In the genomic region with DNA sequence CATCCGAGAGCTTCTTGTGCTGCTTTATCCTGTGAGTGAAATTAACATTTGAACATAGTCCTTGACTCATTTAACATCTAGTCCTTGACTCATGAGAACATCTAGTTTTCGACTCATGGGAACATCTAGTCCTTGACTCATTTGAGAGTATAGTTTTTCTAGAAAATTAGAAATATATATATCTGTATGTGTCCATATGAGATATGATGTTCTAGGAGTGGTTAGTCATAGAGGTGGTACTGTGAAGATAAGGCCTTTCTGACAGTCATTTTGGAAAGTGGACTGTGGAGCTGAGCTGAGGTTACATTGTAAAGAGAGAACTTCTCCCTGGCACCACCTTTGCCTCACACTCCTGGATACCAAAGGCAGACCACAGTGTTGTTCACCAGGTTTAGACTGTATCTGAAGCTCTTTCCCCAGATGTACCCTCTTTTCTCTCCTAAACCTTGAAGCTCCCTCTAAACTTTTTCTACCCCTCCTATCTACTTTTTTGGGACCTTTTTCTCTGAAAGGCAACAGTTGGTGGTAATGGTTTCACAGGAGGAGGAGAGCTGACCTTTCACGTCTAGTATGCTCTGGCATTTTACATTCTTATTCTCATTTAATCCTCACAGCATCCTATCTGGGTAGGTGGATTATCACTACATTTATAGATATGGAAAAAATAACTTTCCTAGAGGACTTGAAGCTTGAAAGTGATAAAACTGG, we compare ENCODE assay signal across 1 cellular context.
A peak's percentile ranks its signal among the peaks of the same experiment; 100 is the strongest.
TF ChIP-seq lines count a peak whose summit lies in the region.

No MANE protein-coding gene starts in this region.

TF ChIP-seq in K562, 482 proteins besides CTCF, POLR2A, EP300 and RAD21 (continues in another document):
- TF ChIP-seq DPF2 (IDR thresholded peaks at IDR 0.05) (peak; percentile 96), DNMT1 (IDR thresholded peaks at IDR 0.05) (no peak), POLR2B (IDR thresholded peaks at IDR 0.05; ENCODE audit: low read depth, partially characterized antibody) (no peak), NCOR1 (IDR thresholded peaks at IDR 0.05) (peak; percentile 70), MYNN (IDR thresholded peaks at IDR 0.05) (peak; percentile 65; the same call in 1 of the 2 replicates), MYNN (CRISPR knock-in tag; IDR thresholded peaks at IDR 0.05) (no peak), MEIS2 (IDR thresholded peaks at IDR 0.05; ENCODE audit: partially characterized antibody) (peak; percentile 77), C11orf30 (IDR thresholded peaks at IDR 0.05; ENCODE audit: low read depth) (0 out of 2 replicates have a peak, but pooled peaks have one; percentile 12), NCOA2 (IDR thresholded peaks at IDR 0.05; ENCODE audit: partially characterized antibody in 2 of 2) (peak in 1 of 2 experiments; percentile 27), SMARCB1 (IDR thresholded peaks at IDR 0.05; ENCODE audit: insufficient read length, low read depth) (peak; percentile 86), TAL1 (IDR thresholded peaks at IDR 0.05) (peak; percentile 77), CCNT2 (IDR thresholded peaks at IDR 0.05; ENCODE audit: borderline replicate concordance, extremely low read depth, insufficient read length, low read depth, low read length) (peak; percentile 57), CBFA2T3 (IDR thresholded peaks at IDR 0.05) (peak; percentile 87), ZNF668 (CRISPR knock-in tag; IDR thresholded peaks at IDR 0.05) (no peak), CC2D1A (IDR thresholded peaks at IDR 0.05) (peak; percentile 19; the same call in 1 of the 2 replicates), POLR2AphosphoS5 (IDR thresholded peaks at IDR 0.05; ENCODE audit: control insufficient read depth, insufficient read depth, low read depth, low read length) (peak; percentile 70), U2AF2 (optimal IDR thresholded peaks at IDR 0.05; ENCODE audit: low read depth, low read length) (no peak), KDM1A (IDR thresholded peaks at IDR 0.05) (peak; percentile 7 to 19; a peak in 2 of 4 replicates), ILF3 (IDR thresholded peaks at IDR 0.05; ENCODE audit: borderline replicate concordance) (no peak), ZNF764 (CRISPR knock-in tag; IDR thresholded peaks at IDR 0.05; ENCODE audit: low read depth) (no peak), ZNF324 (CRISPR knock-in tag; IDR thresholded peaks at IDR 0.05) (no peak), ZNF217 (CRISPR knock-in tag; IDR thresholded peaks at IDR 0.05) (no peak), EP400 (IDR thresholded peaks at IDR 0.05) (peak; percentile 21; the same call in 1 of the 2 replicates), GATAD2B (IDR thresholded peaks at IDR 0.05; ENCODE audit: borderline replicate concordance) (peak; percentile 83; the same call in 1 of the 2 replicates), CBX3 (IDR thresholded peaks at IDR 0.05; ENCODE audit: borderline replicate concordance in 1 of 2, low read length in 2 of 2) (peak in 1 of 2 experiments; percentile 24; a peak in 1 of 3 replicates), ZNF24 (IDR thresholded peaks at IDR 0.05) (no peak), NR2C1 (IDR thresholded peaks at IDR 0.05) (no peak), NR2C1 (tag; IDR thresholded peaks at IDR 0.05) (no peak), TCFL5 (CRISPR knock-in tag; conservative IDR thresholded peaks at IDR 0.05) (no peak), SMARCE1 (IDR thresholded peaks at IDR 0.05) (peak; percentile 91), CREM (IDR thresholded peaks at IDR 0.05; ENCODE audit: low read depth) (0 out of 2 replicates have a peak, but pooled peaks have one; percentile 20), KHSRP (IDR thresholded peaks at IDR 0.05) (0 out of 2 replicates have a peak, but pooled peaks have one; percentile 10), ZNF695 (CRISPR knock-in tag; IDR thresholded peaks at IDR 0.05) (no peak)
- TF ChIP-seq, protein P1, sequence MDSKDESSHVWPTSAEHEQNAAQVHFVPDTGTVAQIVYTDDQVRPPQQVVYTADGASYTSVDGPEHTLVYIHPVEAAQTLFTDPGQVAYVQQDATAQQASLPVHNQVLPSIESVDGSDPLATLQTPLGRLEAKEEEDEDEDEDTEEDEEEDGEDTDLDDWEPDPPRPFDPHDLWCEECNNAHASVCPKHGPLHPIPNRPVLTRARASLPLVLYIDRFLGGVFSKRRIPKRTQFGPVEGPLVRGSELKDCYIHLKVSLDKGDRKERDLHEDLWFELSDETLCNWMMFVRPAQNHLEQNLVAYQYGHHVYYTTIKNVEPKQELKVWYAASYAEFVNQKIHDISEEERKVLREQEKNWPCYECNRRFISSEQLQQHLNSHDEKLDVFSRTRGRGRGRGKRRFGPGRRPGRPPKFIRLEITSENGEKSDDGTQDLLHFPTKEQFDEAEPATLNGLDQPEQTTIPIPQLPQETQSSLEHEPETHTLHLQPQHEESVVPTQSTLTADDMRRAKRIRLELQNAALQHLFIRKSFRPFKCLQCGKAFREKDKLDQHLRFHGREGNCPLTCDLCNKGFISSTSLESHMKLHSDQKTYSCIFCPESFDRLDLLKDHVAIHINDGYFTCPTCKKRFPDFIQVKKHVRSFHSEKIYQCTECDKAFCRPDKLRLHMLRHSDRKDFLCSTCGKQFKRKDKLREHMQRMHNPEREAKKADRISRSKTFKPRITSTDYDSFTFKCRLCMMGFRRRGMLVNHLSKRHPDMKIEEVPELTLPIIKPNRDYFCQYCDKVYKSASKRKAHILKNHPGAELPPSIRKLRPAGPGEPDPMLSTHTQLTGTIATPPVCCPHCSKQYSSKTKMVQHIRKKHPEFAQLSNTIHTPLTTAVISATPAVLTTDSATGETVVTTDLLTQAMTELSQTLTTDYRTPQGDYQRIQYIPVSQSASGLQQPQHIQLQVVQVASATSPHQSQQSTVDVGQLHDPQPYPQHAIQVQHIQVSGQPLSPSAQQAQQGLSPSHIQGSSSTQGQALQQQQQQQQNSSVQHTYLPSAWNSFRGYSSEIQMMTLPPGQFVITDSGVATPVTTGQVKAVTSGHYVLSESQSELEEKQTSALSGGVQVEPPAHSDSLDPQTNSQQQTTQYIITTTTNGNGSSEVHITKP (IDR thresholded peaks at IDR 0.05; ENCODE audit: partially characterized antibody) = peak; percentile 40
- TF ChIP-seq, protein P2, sequence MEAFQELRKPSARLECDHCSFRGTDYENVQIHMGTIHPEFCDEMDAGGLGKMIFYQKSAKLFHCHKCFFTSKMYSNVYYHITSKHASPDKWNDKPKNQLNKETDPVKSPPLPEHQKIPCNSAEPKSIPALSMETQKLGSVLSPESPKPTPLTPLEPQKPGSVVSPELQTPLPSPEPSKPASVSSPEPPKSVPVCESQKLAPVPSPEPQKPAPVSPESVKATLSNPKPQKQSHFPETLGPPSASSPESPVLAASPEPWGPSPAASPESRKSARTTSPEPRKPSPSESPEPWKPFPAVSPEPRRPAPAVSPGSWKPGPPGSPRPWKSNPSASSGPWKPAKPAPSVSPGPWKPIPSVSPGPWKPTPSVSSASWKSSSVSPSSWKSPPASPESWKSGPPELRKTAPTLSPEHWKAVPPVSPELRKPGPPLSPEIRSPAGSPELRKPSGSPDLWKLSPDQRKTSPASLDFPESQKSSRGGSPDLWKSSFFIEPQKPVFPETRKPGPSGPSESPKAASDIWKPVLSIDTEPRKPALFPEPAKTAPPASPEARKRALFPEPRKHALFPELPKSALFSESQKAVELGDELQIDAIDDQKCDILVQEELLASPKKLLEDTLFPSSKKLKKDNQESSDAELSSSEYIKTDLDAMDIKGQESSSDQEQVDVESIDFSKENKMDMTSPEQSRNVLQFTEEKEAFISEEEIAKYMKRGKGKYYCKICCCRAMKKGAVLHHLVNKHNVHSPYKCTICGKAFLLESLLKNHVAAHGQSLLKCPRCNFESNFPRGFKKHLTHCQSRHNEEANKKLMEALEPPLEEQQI (IDR thresholded peaks at IDR 0.05) = 0 out of 2 replicates have a peak, but pooled peaks have one; percentile 34
- TF ChIP-seq, protein P3, sequence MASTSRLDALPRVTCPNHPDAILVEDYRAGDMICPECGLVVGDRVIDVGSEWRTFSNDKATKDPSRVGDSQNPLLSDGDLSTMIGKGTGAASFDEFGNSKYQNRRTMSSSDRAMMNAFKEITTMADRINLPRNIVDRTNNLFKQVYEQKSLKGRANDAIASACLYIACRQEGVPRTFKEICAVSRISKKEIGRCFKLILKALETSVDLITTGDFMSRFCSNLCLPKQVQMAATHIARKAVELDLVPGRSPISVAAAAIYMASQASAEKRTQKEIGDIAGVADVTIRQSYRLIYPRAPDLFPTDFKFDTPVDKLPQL (IDR thresholded peaks at IDR 0.05; ENCODE audit: extremely low read depth, insufficient read length) = no peak
- TF ChIP-seq, protein P4, sequence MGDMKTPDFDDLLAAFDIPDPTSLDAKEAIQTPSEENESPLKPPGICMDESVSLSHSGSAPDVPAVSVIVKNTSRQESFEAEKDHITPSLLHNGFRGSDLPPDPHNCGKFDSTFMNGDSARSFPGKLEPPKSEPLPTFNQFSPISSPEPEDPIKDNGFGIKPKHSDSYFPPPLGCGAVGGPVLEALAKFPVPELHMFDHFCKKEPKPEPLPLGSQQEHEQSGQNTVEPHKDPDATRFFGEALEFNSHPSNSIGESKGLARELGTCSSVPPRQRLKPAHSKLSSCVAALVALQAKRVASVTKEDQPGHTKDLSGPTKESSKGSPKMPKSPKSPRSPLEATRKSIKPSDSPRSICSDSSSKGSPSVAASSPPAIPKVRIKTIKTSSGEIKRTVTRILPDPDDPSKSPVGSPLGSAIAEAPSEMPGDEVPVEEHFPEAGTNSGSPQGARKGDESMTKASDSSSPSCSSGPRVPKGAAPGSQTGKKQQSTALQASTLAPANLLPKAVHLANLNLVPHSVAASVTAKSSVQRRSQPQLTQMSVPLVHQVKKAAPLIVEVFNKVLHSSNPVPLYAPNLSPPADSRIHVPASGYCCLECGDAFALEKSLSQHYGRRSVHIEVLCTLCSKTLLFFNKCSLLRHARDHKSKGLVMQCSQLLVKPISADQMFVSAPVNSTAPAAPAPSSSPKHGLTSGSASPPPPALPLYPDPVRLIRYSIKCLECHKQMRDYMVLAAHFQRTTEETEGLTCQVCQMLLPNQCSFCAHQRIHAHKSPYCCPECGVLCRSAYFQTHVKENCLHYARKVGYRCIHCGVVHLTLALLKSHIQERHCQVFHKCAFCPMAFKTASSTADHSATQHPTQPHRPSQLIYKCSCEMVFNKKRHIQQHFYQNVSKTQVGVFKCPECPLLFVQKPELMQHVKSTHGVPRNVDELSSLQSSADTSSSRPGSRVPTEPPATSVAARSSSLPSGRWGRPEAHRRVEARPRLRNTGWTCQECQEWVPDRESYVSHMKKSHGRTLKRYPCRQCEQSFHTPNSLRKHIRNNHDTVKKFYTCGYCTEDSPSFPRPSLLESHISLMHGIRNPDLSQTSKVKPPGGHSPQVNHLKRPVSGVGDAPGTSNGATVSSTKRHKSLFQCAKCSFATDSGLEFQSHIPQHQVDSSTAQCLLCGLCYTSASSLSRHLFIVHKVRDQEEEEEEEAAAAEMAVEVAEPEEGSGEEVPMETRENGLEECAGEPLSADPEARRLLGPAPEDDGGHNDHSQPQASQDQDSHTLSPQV (IDR thresholded peaks at IDR 0.05) = peak; percentile 85
- TF ChIP-seq, protein P5, sequence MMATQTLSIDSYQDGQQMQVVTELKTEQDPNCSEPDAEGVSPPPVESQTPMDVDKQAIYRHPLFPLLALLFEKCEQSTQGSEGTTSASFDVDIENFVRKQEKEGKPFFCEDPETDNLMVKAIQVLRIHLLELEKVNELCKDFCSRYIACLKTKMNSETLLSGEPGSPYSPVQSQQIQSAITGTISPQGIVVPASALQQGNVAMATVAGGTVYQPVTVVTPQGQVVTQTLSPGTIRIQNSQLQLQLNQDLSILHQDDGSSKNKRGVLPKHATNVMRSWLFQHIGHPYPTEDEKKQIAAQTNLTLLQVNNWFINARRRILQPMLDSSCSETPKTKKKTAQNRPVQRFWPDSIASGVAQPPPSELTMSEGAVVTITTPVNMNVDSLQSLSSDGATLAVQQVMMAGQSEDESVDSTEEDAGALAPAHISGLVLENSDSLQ (IDR thresholded peaks at IDR 0.05) = peak; percentile 48; the same call in 1 of the 2 replicates
- TF ChIP-seq, protein P6, sequence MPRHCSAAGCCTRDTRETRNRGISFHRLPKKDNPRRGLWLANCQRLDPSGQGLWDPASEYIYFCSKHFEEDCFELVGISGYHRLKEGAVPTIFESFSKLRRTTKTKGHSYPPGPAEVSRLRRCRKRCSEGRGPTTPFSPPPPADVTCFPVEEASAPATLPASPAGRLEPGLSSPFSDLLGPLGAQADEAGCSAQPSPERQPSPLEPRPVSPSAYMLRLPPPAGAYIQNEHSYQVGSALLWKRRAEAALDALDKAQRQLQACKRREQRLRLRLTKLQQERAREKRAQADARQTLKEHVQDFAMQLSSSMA (CRISPR knock-in tag; IDR thresholded peaks at IDR 0.05) = no peak
- TF ChIP-seq, protein P7, sequence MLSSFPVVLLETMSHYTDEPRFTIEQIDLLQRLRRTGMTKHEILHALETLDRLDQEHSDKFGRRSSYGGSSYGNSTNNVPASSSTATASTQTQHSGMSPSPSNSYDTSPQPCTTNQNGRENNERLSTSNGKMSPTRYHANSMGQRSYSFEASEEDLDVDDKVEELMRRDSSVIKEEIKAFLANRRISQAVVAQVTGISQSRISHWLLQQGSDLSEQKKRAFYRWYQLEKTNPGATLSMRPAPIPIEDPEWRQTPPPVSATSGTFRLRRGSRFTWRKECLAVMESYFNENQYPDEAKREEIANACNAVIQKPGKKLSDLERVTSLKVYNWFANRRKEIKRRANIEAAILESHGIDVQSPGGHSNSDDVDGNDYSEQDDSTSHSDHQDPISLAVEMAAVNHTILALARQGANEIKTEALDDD (IDR thresholded peaks at IDR 0.05) = peak; percentile 71; the same call in 1 of the 2 replicates
- TF ChIP-seq, protein P8, sequence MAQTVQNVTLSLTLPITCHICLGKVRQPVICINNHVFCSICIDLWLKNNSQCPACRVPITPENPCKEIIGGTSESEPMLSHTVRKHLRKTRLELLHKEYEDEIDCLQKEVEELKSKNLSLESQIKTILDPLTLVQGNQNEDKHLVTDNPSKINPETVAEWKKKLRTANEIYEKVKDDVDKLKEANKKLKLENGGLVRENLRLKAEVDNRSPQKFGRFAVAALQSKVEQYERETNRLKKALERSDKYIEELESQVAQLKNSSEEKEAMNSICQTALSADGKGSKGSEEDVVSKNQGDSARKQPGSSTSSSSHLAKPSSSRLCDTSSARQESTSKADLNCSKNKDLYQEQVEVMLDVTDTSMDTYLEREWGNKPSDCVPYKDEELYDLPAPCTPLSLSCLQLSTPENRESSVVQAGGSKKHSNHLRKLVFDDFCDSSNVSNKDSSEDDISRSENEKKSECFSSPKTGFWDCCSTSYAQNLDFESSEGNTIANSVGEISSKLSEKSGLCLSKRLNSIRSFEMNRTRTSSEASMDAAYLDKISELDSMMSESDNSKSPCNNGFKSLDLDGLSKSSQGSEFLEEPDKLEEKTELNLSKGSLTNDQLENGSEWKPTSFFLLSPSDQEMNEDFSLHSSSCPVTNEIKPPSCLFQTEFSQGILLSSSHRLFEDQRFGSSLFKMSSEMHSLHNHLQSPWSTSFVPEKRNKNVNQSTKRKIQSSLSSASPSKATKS (CRISPR knock-in tag; IDR thresholded peaks at IDR 0.05) = no peak
- TF ChIP-seq, protein P9, sequence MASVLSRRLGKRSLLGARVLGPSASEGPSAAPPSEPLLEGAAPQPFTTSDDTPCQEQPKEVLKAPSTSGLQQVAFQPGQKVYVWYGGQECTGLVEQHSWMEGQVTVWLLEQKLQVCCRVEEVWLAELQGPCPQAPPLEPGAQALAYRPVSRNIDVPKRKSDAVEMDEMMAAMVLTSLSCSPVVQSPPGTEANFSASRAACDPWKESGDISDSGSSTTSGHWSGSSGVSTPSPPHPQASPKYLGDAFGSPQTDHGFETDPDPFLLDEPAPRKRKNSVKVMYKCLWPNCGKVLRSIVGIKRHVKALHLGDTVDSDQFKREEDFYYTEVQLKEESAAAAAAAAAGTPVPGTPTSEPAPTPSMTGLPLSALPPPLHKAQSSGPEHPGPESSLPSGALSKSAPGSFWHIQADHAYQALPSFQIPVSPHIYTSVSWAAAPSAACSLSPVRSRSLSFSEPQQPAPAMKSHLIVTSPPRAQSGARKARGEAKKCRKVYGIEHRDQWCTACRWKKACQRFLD (CRISPR knock-in tag; IDR thresholded peaks at IDR 0.05) = peak; percentile 34; the same call in 1 of the 2 replicates
